9 cellular contexts compared by ENCODE assay signal in genomic region chr9:86407022-86407421, GRCh38. TPM values are rescaled to one million over a fixed set of nuclear protein-coding genes. Genes with fewer than 3 reads are reported as not detected.
DNase-seq lines count a peak whose midpoint lies in the region; ATAC-seq and TF ChIP-seq lines count a peak whose summit lies in the region.
"Had no signal": no experiment of that assay in that cellular context is flagged by ENCODE, and none has a peak within 500 bp of the region (broad histone marks: within the 10 kb centered on the region; RNA-seq: fewer than 3 reads in every experiment).

No MANE protein-coding gene starts in this region.

- H3K56ac ChIP-seq in mesendoderm (ENCODE audit: low read length) = peak overlapping the region; percentile 52

- peak overlapping the region; percentile 76 for H3K4me2 ChIP-seq in mammary epithelial cell (ENCODE audit: insufficient read depth, low read depth, low read length)
- no peak overlapping the region for H3K4me2 ChIP-seq in mesendoderm (ENCODE audit: low read length)

- no peak overlapping the region for H3K23ac ChIP-seq in mesendoderm (ENCODE audit: low read length)

- H3K18ac ChIP-seq in mesendoderm (ENCODE audit: low read length) = no peak overlapping the region

- H3K27me3 ChIP-seq in mammary epithelial cell (ENCODE audit: insufficient read depth, low read length) (no peaks in the 10 kb centered on the region), mesendoderm (ENCODE audit: insufficient read depth, low read length, poor library complexity) (peaks cover 5% of the 10 kb centered on the region), HAP-1 (ENCODE audit: low read depth) (peaks cover 16% of the 10 kb centered on the region)

- no peak overlapping the region for H4K8ac ChIP-seq in mesendoderm (ENCODE audit: low read depth, low read length)

- intact Hi-C loops in mammary epithelial cell (cut with micrococcal nuclease) = loop anchor here (5.0 to 10.0 kb wide), 2 partner anchors 125 to 358 kb away; partner anchors contain the start of gene ISCA1

- H3K27ac ChIP-seq in mammary epithelial cell (ENCODE audit: insufficient read depth, low read depth, low read length) (peak overlapping the region; percentile 93), mesendoderm (ENCODE audit: low read depth, low read length) (no peak overlapping the region)

- ATAC-seq in HG02798 (IDR thresholded peaks at IDR 0.05; ENCODE audit: poor library complexity, unreplicated experiment) = peak; percentile 55
- no peak for ATAC-seq in HG03280 (IDR thresholded peaks at IDR 0.05; ENCODE audit: unreplicated experiment)
- ATAC-seq: Panc1 had no signal

- peak; percentile 40 for DNase-seq in AG08395 (ENCODE audit: low spot score)
- DNase-seq in mammary epithelial cell = peak; percentile 90
- DNase-seq in mesendoderm = peak; percentile 64
- DNase-seq in HAP-1 (ENCODE audit: low spot score in 2 of 2) = no peak
- no peak for DNase-seq in NCI-H345 (lab: John Stamatoyannopoulos, UW)
- DNase-seq in anterior cingulate cortex (lab: John Stamatoyannopoulos, UW) = no peak

- no peaks in the 10 kb centered on the region for H4K20me1 ChIP-seq in mammary epithelial cell (ENCODE audit: insufficient read depth, low read length)

- in situ Hi-C loops in mammary epithelial cell (cut with MboI; ENCODE audit: low sequenced_read_pairs in 2 of 2) (no loop called here), HAP-1 (cut with MboI; ENCODE audit: low sequenced_read_pairs) (no loop called here)

- no peak overlapping the region for H4K5ac ChIP-seq in mesendoderm (ENCODE audit: low read length)

- H2AFZ ChIP-seq in mammary epithelial cell (ENCODE audit: low read depth, low read length) = peak overlapping the region; percentile 17

- H3K4me3 ChIP-seq in mammary epithelial cell (replicated peaks in 1 of 3; ENCODE audit: insufficient read depth in 1 of 3, low read depth in 2 of 3, low read length in 3 of 3) = no peak overlapping the region
- H3K4me3 ChIP-seq in mesendoderm (ENCODE audit: low read length) = no peak overlapping the region
- H3K4me3 ChIP-seq in HAP-1 = no peak overlapping the region

- peaks cover 34% of the 10 kb centered on the region for H3K4me1 ChIP-seq in mammary epithelial cell (ENCODE audit: insufficient read depth, low read length)
- H3K4me1 ChIP-seq in mesendoderm (ENCODE audit: control insufficient read depth, low read depth, low read length) = peaks cover 3% of the 10 kb centered on the region
- no peaks in the 10 kb centered on the region for H3K4me1 ChIP-seq in HAP-1

- no peaks in the 10 kb centered on the region for H3K9me3 ChIP-seq in mammary epithelial cell (replicated peaks; ENCODE audit: insufficient read depth, low read length)
- no peaks in the 10 kb centered on the region for H3K9me3 ChIP-seq in HAP-1

- 10% methylated on average over 2 of the region's 3 CpGs for WGBS in mammary epithelial cell (ENCODE audit: low coverage, missing lambda C conversion rate)
- WGBS in mesendoderm (ENCODE audit: extremely low coverage, insufficient coverage, low lambda C conversion rate) = no CpG with 5 or more reads among the region's 3 CpGs

- TF ChIP-seq CTCF in mammary epithelial cell (conservative IDR thresholded peaks at IDR 0.05 in 1 of 2, IDR thresholded peaks at IDR 0.05 in 1 of 2; ENCODE audit: extremely low read depth in 1 of 2, insufficient read depth in 1 of 2, low read depth in 1 of 2, low read length in 2 of 2) = no peak

- CTCF ChIA-PET in mammary epithelial cell (lab: Charles Lee; ENCODE audit: low non-redundant PET) = no interaction called here

- H3K9ac ChIP-seq in mammary epithelial cell (ENCODE audit: insufficient read depth, low read length) = peak overlapping the region; percentile 69
- no peak overlapping the region for H3K9ac ChIP-seq in mesendoderm (ENCODE audit: low read length)

- no peak overlapping the region for H2BK15ac ChIP-seq in mesendoderm (replicated peaks; ENCODE audit: low read depth)

- no peak overlapping the region for H3K4ac ChIP-seq in mesendoderm (ENCODE audit: low read depth, low read length)

- no peak overlapping the region for H2BK120ac ChIP-seq in mesendoderm (ENCODE audit: low read depth, low read length)

- H3K79me1 ChIP-seq in mesendoderm (ENCODE audit: low read length) = no peaks in the 10 kb centered on the region

- H3K79me2 ChIP-seq in mammary epithelial cell (ENCODE audit: insufficient read depth, low read length) (no peaks in the 10 kb centered on the region), mesendoderm (ENCODE audit: control insufficient read depth, insufficient read depth, low read length) (no peaks in the 10 kb centered on the region)

- H3K36me3 ChIP-seq in mammary epithelial cell (ENCODE audit: insufficient read depth, low read length) (no peaks in the 10 kb centered on the region), mesendoderm (ENCODE audit: control insufficient read depth, insufficient read depth, low read length) (no peaks in the 10 kb centered on the region), HAP-1 (replicated peaks) (no peaks in the 10 kb centered on the region)

- dilution Hi-C loops in mammary epithelial cell (cut with HindIII; ENCODE audit: low sequenced_read_pairs) = no loop called here

- no peak overlapping the region for H2AK5ac ChIP-seq in mesendoderm (ENCODE audit: low read length)

- no peak overlapping the region for H2BK5ac ChIP-seq in mesendoderm (ENCODE audit: low read length)

- no TSS peak for BruUV-seq in mammary epithelial cell (replicated peaks; lab: Mats Ljungman, UMichigan)

RNA-seq across cellular contexts. Expression of gene TUT7, which starts 52.8 kb away (rescaled TPM):
- 10 to 100 TPM; 33.8 to 36.4 TPM for total RNA-seq in mammary epithelial cell
- polyA plus RNA-seq in mammary epithelial cell = 18.9 TPM
- polyA minus RNA-seq in mammary epithelial cell = 34.2 TPM
- 10.7 TPM for polyA plus RNA-seq in mesendoderm (2013, experiment 1 of 2)
- 10.9 TPM for polyA plus RNA-seq in mesendoderm (2013, experiment 2 of 2)

Comparison
In these comparisons a context has a peak if more than half of its experiments do, and no peak if none do; other contexts are left out.
1. DNase-seq: peak in AG08395 (single experiment), mammary epithelial cell (single experiment) and mesendoderm (single experiment); none in HAP-1 (0 of 2), NCI-H345 (single experiment) and anterior cingulate cortex (0 of 58).